22 cellular contexts compared by ENCODE assay signal in genomic region chr4:134337584-134337983, GRCh38.
"Had no signal": no experiment of that assay in that cellular context is flagged by ENCODE, and none has a peak within 500 bp of the region (broad histone marks: within the 10 kb centered on the region; RNA-seq: fewer than 3 reads in every experiment).

No MANE protein-coding gene starts in this region.

- ATAC-seq: activated CD4-positive, CD25-positive, alpha-beta regulatory T cell treated with anti-CD3 and anti-CD28 coated beads, Interleukin-2, amount 50 U/mL, for 24 hours; activated CD8-positive, alpha-beta T cell treated with anti-CD3 and anti-CD28 coated beads, Interleukin-2, amount 10 ng/mL, durations not matched to agents 7 days and 5 days; effector memory CD8-positive, alpha-beta T cell; psoas muscle; right lobe of liver; stimulated activated memory B cell treated with anti-CD40 and anti-IgM and Interleukin-4, amounts not matched to agents 10 μg/mL and 1 μg/mL and 100 μg/mL, for 72 hours had no signal

- DNase-seq: activated CD4-positive, alpha-beta T cell treated with anti-CD3 and anti-CD28 coated beads, Interleukin-2, amount 10 ng/mL, durations not matched to agents 7 days and 5 days; activated CD8-positive, alpha-beta T cell treated with anti-CD3 and anti-CD28 coated beads, Interleukin-2, amount 10 ng/mL, durations not matched to agents 7 days and 5 days; activated naive CD4-positive, alpha-beta T cell treated with Interleukin-2 at 50 U/mL for 16 hours; activated naive CD8-positive, alpha-beta T cell treated with anti-CD3 and anti-CD28 coated beads, Interleukin-2, amount 10 ng/mL, durations not matched to agents 7 days and 5 days; activated T-cell treated with anti-CD3 and anti-CD28 coated beads, Interleukin-2, amount 50 U/mL, for 24 hours; anterior cingulate cortex; dermis blood vessel endothelial cell; effector memory CD8-positive, alpha-beta T cell; foreskin melanocyte; glutamatergic neuron; hippocampal formation; kidney; left ventricle myocardium inferior; mammary epithelial cell; ovary; right lobe of liver; small intestine; stimulated activated CD4-positive, alpha-beta T cell treated with anti-CD3 and anti-CD28 coated beads, Interleukin-4, amount 100 ng/mL, for 4 hours; testis had no signal

- H3K4me3 ChIP-seq: left ventricle myocardium inferior, ovary, psoas muscle, right lobe of liver, testis had no signal

- FAIRE-seq: kidney, small intestine had no signal
